Comparison of ENCODE assay signal across 12 cellular contexts in genomic region chr16:23155445-23156049, GRCh38. TPM values are rescaled to one million over a fixed set of nuclear protein-coding genes. Genes with fewer than 3 reads are reported as not detected.
A peak's percentile ranks its signal among the peaks of the same experiment; 100 is the strongest.
DNase-seq lines count a peak whose midpoint lies in the region; ATAC-seq and TF ChIP-seq lines count a peak whose summit lies in the region.
"Had no signal": no experiment of that assay in that cellular context is flagged by ENCODE, and none has a peak within 500 bp of the region (broad histone marks: within the 10 kb centered on the region; RNA-seq: fewer than 3 reads in every experiment).

No MANE protein-coding gene starts in this region.

- WGBS in H9 (ENCODE audit: extremely low coverage, insufficient read length, low lambda C conversion rate) = no CpG with 5 or more reads among the region's 7 CpGs

- H3K79me1 ChIP-seq in H9 (ENCODE audit: insufficient read depth, low read depth, low read length, poor library complexity, severe bottlenecking) = no peaks in the 10 kb centered on the region

- peak; percentile 58 for TF ChIP-seq CTCF in BE2C (IDR thresholded peaks at IDR 0.05; ENCODE audit: low read depth, low read length)
- TF ChIP-seq CTCF in H9 (conservative IDR thresholded peaks at IDR 0.05) = peak; percentile 65

- H3K4me1 ChIP-seq in BE2C (no peaks in the 10 kb centered on the region), H9 (ENCODE audit: insufficient read depth, low read length) (no peaks in the 10 kb centered on the region)
- H3K4me1 ChIP-seq: upper lobe of left lung had no signal

- no peak overlapping the region for H2BK5ac ChIP-seq in H9 (ENCODE audit: insufficient read length, low read length)

- H3K56ac ChIP-seq in H9 (ENCODE audit: insufficient read length, low read depth, low read length) = no peak overlapping the region

- peaks cover 3 to 12% (median 6%) of the 10 kb centered on the region in 3 experiments for H3K36me3 Mint-ChIP-seq in H9 (ENCODE audit: insufficient read depth in 1 of 3, low read depth in 3 of 3)
- H3K36me3 Mint-ChIP-seq in activated T-helper 17 cell treated with anti-CD3 and anti-CD28 coated beads, Interleukin-2, amount 50 U/mL, for 72 hours (ENCODE audit: low read depth) = no peaks in the 10 kb centered on the region

- H3K4me1 Mint-ChIP-seq in H9 = peaks cover 6 to 9% of the 10 kb centered on the region in 2 experiments
- peaks cover 4% of the 10 kb centered on the region for H3K4me1 Mint-ChIP-seq in activated T-helper 17 cell treated with anti-CD3 and anti-CD28 coated beads, Interleukin-2, amount 50 U/mL, for 72 hours

- H4K20me1 ChIP-seq in H9 (ENCODE audit: control insufficient read depth, insufficient read depth, insufficient read length) = no peaks in the 10 kb centered on the region

- no peak overlapping the region for H4K8ac ChIP-seq in H9 (replicated peaks; ENCODE audit: insufficient read length, low read depth, low read length)

- H3K27ac ChIP-seq in H9 (ENCODE audit: insufficient read length, low read depth, low read length) = no peak overlapping the region
- H3K27ac ChIP-seq: upper lobe of left lung had no signal

- H2BK120ac ChIP-seq in H9 (ENCODE audit: low read depth, low read length, poor library complexity, severe bottlenecking) = no peak overlapping the region

- no peak overlapping the region for H2AFZ ChIP-seq in H9 (ENCODE audit: low read length)

- H2AK5ac ChIP-seq in H9 (ENCODE audit: insufficient read length, low read length) = no peak overlapping the region

- no peak overlapping the region for H4K91ac ChIP-seq in H9 (ENCODE audit: insufficient read length, low read depth, low read length)

- H3K23ac ChIP-seq in H9 (ENCODE audit: insufficient read length, low read depth, low read length) = no peak overlapping the region

- peaks cover 18% of the 10 kb centered on the region for H3K27me3 Mint-ChIP-seq in H9 (ENCODE audit: low read depth)
- H3K27me3 Mint-ChIP-seq in activated T-helper 17 cell treated with anti-CD3 and anti-CD28 coated beads, Interleukin-2, amount 50 U/mL, for 72 hours = peaks cover 16% of the 10 kb centered on the region

- peaks cover 13 to 14% of the 10 kb centered on the region in 2 experiments for H3K9me3 Mint-ChIP-seq in H9
- H3K9me3 Mint-ChIP-seq in activated T-helper 17 cell treated with anti-CD3 and anti-CD28 coated beads, Interleukin-2, amount 50 U/mL, for 72 hours = no peaks in the 10 kb centered on the region
- H3K9me3 Mint-ChIP-seq: T-helper 2 cell treated with Interferon-gamma antibody and Interleukin-4, amounts not matched to agents 5 μg/mL and 100 μg/mL, for 36 hours had no signal

- no peak overlapping the region for H3K27ac Mint-ChIP-seq in H9
- no peak overlapping the region for H3K27ac Mint-ChIP-seq in activated T-helper 17 cell treated with anti-CD3 and anti-CD28 coated beads, Interleukin-2, amount 50 U/mL, for 72 hours
- H3K27ac Mint-ChIP-seq: T-helper 2 cell treated with Interferon-gamma antibody and Interleukin-4, amounts not matched to agents 5 μg/mL and 100 μg/mL, for 36 hours had no signal

- H3K4me3 Mint-ChIP-seq in H9 = no peak overlapping the region
- no peak overlapping the region for H3K4me3 Mint-ChIP-seq in activated T-helper 17 cell treated with anti-CD3 and anti-CD28 coated beads, Interleukin-2, amount 50 U/mL, for 72 hours
- H3K4me3 Mint-ChIP-seq: T-helper 2 cell treated with Interferon-gamma antibody and Interleukin-4, amounts not matched to agents 5 μg/mL and 100 μg/mL, for 36 hours had no signal

- H3K9me3 ChIP-seq in BE2C (no peaks in the 10 kb centered on the region), H9 (ENCODE audit: control insufficient read depth, low read depth, low read length) (no peaks in the 10 kb centered on the region)
- H3K9me3 ChIP-seq: upper lobe of left lung had no signal

- no peaks in the 10 kb centered on the region for H3K79me2 ChIP-seq in H9 (ENCODE audit: insufficient read depth, low read length)

- DNase-seq in BE2C = no peak
- DNase-seq in H9 = peak; percentile 42
- DNase-seq in islet precursor cell = peak; percentile 54
- DNase-seq in NCI-H526 (lab: John Stamatoyannopoulos, UW) = no peak
- DNase-seq in NCI-H1048 (lab: John Stamatoyannopoulos, UW) = no peak
- DNase-seq in T-helper 9 cell = no peak
- DNase-seq: aorta, upper lobe of left lung had no signal

- no peak overlapping the region for H3K4ac ChIP-seq in H9 (ENCODE audit: low read depth, low read length)

- ATAC-seq in activated T-helper 17 cell treated with anti-CD3 and anti-CD28 coated beads, Interleukin-2, amount 50 U/mL, for 72 hours (replicated peaks) = peak; percentile 39
- no peak for ATAC-seq in HG03159 (IDR thresholded peaks at IDR 0.05; ENCODE audit: unreplicated experiment)

- no peak overlapping the region for H3K9ac ChIP-seq in H9 (ENCODE audit: extremely low read depth, insufficient read length, low read length)

- H3K4me2 ChIP-seq in H9 (ENCODE audit: insufficient read depth, insufficient read length, low read length) = no peak overlapping the region

- no peak overlapping the region for H2BK12ac ChIP-seq in H9 (ENCODE audit: insufficient read length, low read depth, low read length)

- H3K36me3 ChIP-seq in BE2C = no peaks in the 10 kb centered on the region
- H3K36me3 ChIP-seq: upper lobe of left lung had no signal

- H3T11ph ChIP-seq in H9 (ENCODE audit: low read length) = no peak overlapping the region

- no peaks in the 10 kb centered on the region for H3K23me2 ChIP-seq in H9 (ENCODE audit: insufficient read length, low read depth, low read length, poor library complexity, severe bottlenecking)

- H4K5ac ChIP-seq in H9 (ENCODE audit: insufficient read length, low read depth, low read length) = no peak overlapping the region

- H2BK15ac ChIP-seq in H9 (ENCODE audit: low read depth, low read length) = no peak overlapping the region; the same call in 1 of the 2 replicates

- no peak overlapping the region for H2BK20ac ChIP-seq in H9 (ENCODE audit: low read depth, low read length, poor library complexity, severe bottlenecking)

- no peak overlapping the region for H3K14ac ChIP-seq in H9 (ENCODE audit: insufficient read depth, low read length)

- H3K4me3 ChIP-seq in BE2C (ENCODE audit: low read depth, low read length) = no peak overlapping the region
- H3K4me3 ChIP-seq: lung, upper lobe of left lung had no signal

- no peaks in the 10 kb centered on the region for H3K27me3 ChIP-seq in BE2C
- no peaks in the 10 kb centered on the region for H3K27me3 ChIP-seq in H9 (ENCODE audit: insufficient read depth, low read length)
- H3K27me3 ChIP-seq: upper lobe of left lung had no signal

- no peak overlapping the region for H3K18ac ChIP-seq in H9 (ENCODE audit: insufficient read length, low read depth, low read length)

RNA-seq across cellular contexts. Expression of gene USP31, which starts 6.3 kb away (rescaled TPM):
- 1.9 TPM for polyA plus RNA-seq in BE2C (2012; ENCODE audit: insufficient read depth, insufficient read length, low read depth)
- 14.5 and 16.1 TPM in 2 replicates for total RNA-seq in H9 (2021)
- total RNA-seq in activated T-helper 17 cell treated with anti-CD3 and anti-CD28 coated beads, Interleukin-2, amount 50 U/mL, for 72 hours = 1 to 10 TPM; 4.8 to 7.6 TPM

RNA-seq across cellular contexts. Expression of gene SCNN1G, which starts 27.0 kb away (rescaled TPM):
- not detected for polyA plus RNA-seq in BE2C (2012; ENCODE audit: insufficient read depth, insufficient read length, low read depth)
- total RNA-seq in H9 (2021) = 0.74 and 0.92 TPM in 2 replicates
- total RNA-seq in activated T-helper 17 cell treated with anti-CD3 and anti-CD28 coated beads, Interleukin-2, amount 50 U/mL, for 72 hours = not detected
- total RNA-seq: aorta had no signal

Comparison
In these comparisons a context has a peak if more than half of its experiments do, and no peak if none do; other contexts are left out.
1. DNase-seq: peak in H9 (single experiment) and islet precursor cell (single experiment); none in BE2C (single experiment), NCI-H526 (0 of 2), NCI-H1048 (single experiment) and T-helper 9 cell (single experiment).